35 cellular contexts compared by ENCODE assay signal in genomic region chr1:2850502-2850901, GRCh38. TPM values are rescaled to one million over a fixed set of nuclear protein-coding genes. Genes with fewer than 3 reads are reported as not detected.
"Had no signal": no experiment of that assay in that cellular context is flagged by ENCODE, and none has a peak within 500 bp of the region (broad histone marks: within the 10 kb centered on the region; RNA-seq: fewer than 3 reads in every experiment).

No MANE protein-coding gene starts in this region.

- H3K27ac Mint-ChIP-seq: activated B cell treated with CpG ODN at 0.5 μM for 24 hours; activated CD8-positive, alpha-beta T cell treated with anti-CD3 and anti-CD28 coated beads for 36 hours; activated naive CD4-positive, alpha-beta T cell treated with anti-CD3 and anti-CD28 coated beads, Interleukin-2, amount 10 ng/mL, durations not matched to agents 7 days and 5 days; activated naive CD4-positive, alpha-beta T cell treated with anti-CD3 and anti-CD28 coated beads, Interleukin-2, amount 50 U/mL, for 72 hours; activated naive CD8-positive, alpha-beta T cell treated with anti-CD3 and anti-CD28 coated beads, Interleukin-2, amount 10 ng/mL, durations not matched to agents 7 days and 5 days; activated T-helper 1 cell treated with anti-CD3 and anti-CD28 coated beads, Interleukin-12 subunit alpha, Interleukin-12 subunit beta, Interleukin-2, Interleukin-4 antibody, amounts not matched to agents 30 ng/mL and 10 ng/mL and 1 ng/mL, durations not matched to agents 14 hours and 24 hours and 36 hours; activated T-helper 2 cell treated with anti-CD3 and anti-CD28 coated beads, Interferon-gamma antibody, Interleukin-2, Interleukin-4, amounts not matched to agents 10 μg/mL and 5 μg/mL and 100 μg/mL, durations not matched to agents 14 hours and 24 hours and 36 hours; brain; dendritic cell treated with granulocyte-macrophage colony-stimulating factor and Interleukin-4, amounts not matched to agents 40 ng/mL and 50 ng/mL, for 4 days; effector memory CD8-positive, alpha-beta T cell; T-cell; T-helper 1 cell treated with Interleukin-12 subunit alpha and Interleukin-12 subunit beta and Interleukin-4 antibody, amounts not matched to agents 30 μg/mL and 1 μg/mL, for 36 hours; T-helper 2 cell treated with Interferon-gamma antibody and Interleukin-4, amounts not matched to agents 5 μg/mL and 100 μg/mL, for 36 hours had no signal

- DNase-seq: activated B cell treated with CpG ODN at 0.5 μM for 24 hours; activated CD4-positive, alpha-beta T cell treated with anti-CD3 and anti-CD28 coated beads for 48 hours; activated CD4-positive, alpha-beta T cell treated with anti-CD3 and anti-CD28 coated beads, Interleukin-2, amount 50 U/mL, for 1 hour; activated CD4-positive, alpha-beta T cell treated with anti-CD3 and anti-CD28 coated beads, Interleukin-2, amount 50 U/mL, for 48 hours; activated CD8-positive, alpha-beta memory T cell treated with anti-CD3 and anti-CD28 coated beads for 24 hours; activated CD8-positive, alpha-beta T cell treated with anti-CD3 and anti-CD28 coated beads for 36 hours; activated effector memory CD4-positive, alpha-beta T cell treated with anti-CD3 and anti-CD28 coated beads, Interleukin-2, amount 50 U/mL, for 16 hours; activated naive CD4-positive, alpha-beta T cell treated with anti-CD3 and anti-CD28 coated beads, Interleukin-2, amount 10 ng/mL, durations not matched to agents 7 days and 5 days; activated naive CD8-positive, alpha-beta T cell treated with anti-CD3 and anti-CD28 coated beads, Interleukin-2, amount 10 ng/mL, durations not matched to agents 7 days and 5 days; activated T-cell treated with anti-CD3 and anti-CD28 coated beads, Interleukin-2, amount 50 U/mL, for 1 hour; activated T-cell treated with anti-CD3 and anti-CD28 coated beads, Interleukin-2, amount 50 U/mL, for 48 hours; central memory CD4-positive, alpha-beta T cell; cerebellar nuclear complex; dorsolateral prefrontal cortex; effector memory CD8-positive, alpha-beta T cell; erythroblast; foreskin keratinocyte; gastrocnemius medialis; SW 1271; T-cell; T1000; WERI-Rb-1 had no signal

- H3K27me3 ChIP-seq: ascending aorta, cardiac muscle cell, foreskin keratinocyte had no signal

- H3K4me1 ChIP-seq: ascending aorta, breast epithelium, esophagus muscularis mucosa, foreskin keratinocyte, gastrocnemius medialis had no signal

- H3K9me3 ChIP-seq: ascending aorta, gastrocnemius medialis had no signal

- H3K27ac ChIP-seq: ascending aorta, breast epithelium, cardiac muscle cell, coronary artery, dorsolateral prefrontal cortex, esophagus muscularis mucosa, foreskin keratinocyte, gastrocnemius medialis, WERI-Rb-1 had no signal

- H3K4me3 ChIP-seq: ascending aorta, breast epithelium, cardiac muscle cell, coronary artery, dorsolateral prefrontal cortex, esophagus muscularis mucosa, gastrocnemius medialis had no signal

- H3K9me3 Mint-ChIP-seq: activated B cell treated with CpG ODN at 0.5 μM for 24 hours; activated CD8-positive, alpha-beta T cell treated with anti-CD3 and anti-CD28 coated beads for 36 hours; activated naive CD4-positive, alpha-beta T cell treated with anti-CD3 and anti-CD28 coated beads, Interleukin-2, amount 10 ng/mL, durations not matched to agents 7 days and 5 days; activated naive CD4-positive, alpha-beta T cell treated with anti-CD3 and anti-CD28 coated beads, Interleukin-2, amount 50 U/mL, for 72 hours; activated naive CD8-positive, alpha-beta T cell treated with anti-CD3 and anti-CD28 coated beads, Interleukin-2, amount 10 ng/mL, durations not matched to agents 7 days and 5 days; activated T-helper 1 cell treated with anti-CD3 and anti-CD28 coated beads, Interleukin-12 subunit alpha, Interleukin-12 subunit beta, Interleukin-2, Interleukin-4 antibody, amounts not matched to agents 30 ng/mL and 10 ng/mL and 1 ng/mL, durations not matched to agents 14 hours and 24 hours and 36 hours; activated T-helper 2 cell treated with anti-CD3 and anti-CD28 coated beads, Interferon-gamma antibody, Interleukin-2, Interleukin-4, amounts not matched to agents 10 μg/mL and 5 μg/mL and 100 μg/mL, durations not matched to agents 14 hours and 24 hours and 36 hours; dendritic cell treated with granulocyte-macrophage colony-stimulating factor and Interleukin-4, amounts not matched to agents 40 ng/mL and 50 ng/mL, for 4 days; effector memory CD8-positive, alpha-beta T cell; T-cell; T-helper 1 cell treated with Interleukin-12 subunit alpha and Interleukin-12 subunit beta and Interleukin-4 antibody, amounts not matched to agents 30 μg/mL and 1 μg/mL, for 36 hours; T-helper 2 cell treated with Interferon-gamma antibody and Interleukin-4, amounts not matched to agents 5 μg/mL and 100 μg/mL, for 36 hours had no signal

- ATAC-seq: activated CD4-positive, CD25-positive, alpha-beta regulatory T cell treated with anti-CD3 and anti-CD28 coated beads, Interleukin-2, amount 50 U/mL, for 24 hours; activated CD8-positive, alpha-beta T cell treated with anti-CD3 and anti-CD28 coated beads for 36 hours; activated naive CD4-positive, alpha-beta T cell treated with anti-CD3 and anti-CD28 coated beads, Interleukin-2, amount 50 U/mL, for 72 hours; effector memory CD8-positive, alpha-beta T cell; foreskin keratinocyte; gastrocnemius medialis; T-cell had no signal

- H3K4me1 Mint-ChIP-seq: activated B cell treated with CpG ODN at 0.5 μM for 24 hours; activated naive CD4-positive, alpha-beta T cell treated with anti-CD3 and anti-CD28 coated beads, Interleukin-2, amount 10 ng/mL, durations not matched to agents 7 days and 5 days had no signal

- H3K36me3 ChIP-seq: ascending aorta, breast epithelium, cardiac muscle cell, esophagus muscularis mucosa, gastrocnemius medialis, WERI-Rb-1 had no signal

- H3K27me3 Mint-ChIP-seq: activated CD8-positive, alpha-beta T cell treated with anti-CD3 and anti-CD28 coated beads for 36 hours had no signal

- H3K4me3 Mint-ChIP-seq: activated B cell treated with CpG ODN at 0.5 μM for 24 hours; activated CD8-positive, alpha-beta T cell treated with anti-CD3 and anti-CD28 coated beads for 36 hours; activated naive CD4-positive, alpha-beta T cell treated with anti-CD3 and anti-CD28 coated beads, Interleukin-2, amount 10 ng/mL, durations not matched to agents 7 days and 5 days; activated naive CD8-positive, alpha-beta T cell treated with anti-CD3 and anti-CD28 coated beads, Interleukin-2, amount 10 ng/mL, durations not matched to agents 7 days and 5 days; activated T-helper 1 cell treated with anti-CD3 and anti-CD28 coated beads, Interleukin-12 subunit alpha, Interleukin-12 subunit beta, Interleukin-2, Interleukin-4 antibody, amounts not matched to agents 30 ng/mL and 10 ng/mL and 1 ng/mL, durations not matched to agents 14 hours and 24 hours and 36 hours; brain; dendritic cell treated with granulocyte-macrophage colony-stimulating factor and Interleukin-4, amounts not matched to agents 40 ng/mL and 50 ng/mL, for 4 days; effector memory CD8-positive, alpha-beta T cell; T-cell; T-helper 1 cell treated with Interleukin-12 subunit alpha and Interleukin-12 subunit beta and Interleukin-4 antibody, amounts not matched to agents 30 μg/mL and 1 μg/mL, for 36 hours; T-helper 2 cell treated with Interferon-gamma antibody and Interleukin-4, amounts not matched to agents 5 μg/mL and 100 μg/mL, for 36 hours had no signal

- H3K36me3 Mint-ChIP-seq: activated naive CD4-positive, alpha-beta T cell treated with anti-CD3 and anti-CD28 coated beads, Interleukin-2, amount 10 ng/mL, durations not matched to agents 7 days and 5 days; activated naive CD4-positive, alpha-beta T cell treated with anti-CD3 and anti-CD28 coated beads, Interleukin-2, amount 50 U/mL, for 72 hours; activated naive CD8-positive, alpha-beta T cell treated with anti-CD3 and anti-CD28 coated beads, Interleukin-2, amount 10 ng/mL, durations not matched to agents 7 days and 5 days; brain; T-cell had no signal

RNA-seq across cellular contexts. Expression of gene TTC34, which starts 49.0 kb away (rescaled TPM):
- total RNA-seq: cardiac muscle cell, gastrocnemius medialis had no signal
- polyA plus RNA-seq: cardiac muscle cell had no signal
